8 cellular contexts compared by ENCODE assay signal in genomic region chrX:24646745-24647182, GRCh38. TPM values are rescaled to one million over a fixed set of nuclear protein-coding genes. Genes with fewer than 3 reads are reported as not detected.
DNase-seq lines count a peak whose midpoint lies in the region; ATAC-seq and TF ChIP-seq lines count a peak whose summit lies in the region.

No MANE protein-coding gene starts in this region.

- peaks cover 0 to 74% (median 14%) of the 10 kb centered on the region in 45 donors for H3K27me3 ChIP-seq in dorsolateral prefrontal cortex
- no peaks in the 10 kb centered on the region for H3K27me3 ChIP-seq in muscle layer of duodenum (ENCODE audit: low read depth, low read length)

- DNase-seq in activated effector memory CD4-positive, alpha-beta T cell treated with anti-CD3 and anti-CD28 coated beads, Interleukin-2, amount 50 U/mL, for 16 hours = peak; percentile 58
- DNase-seq in activated effector memory CD4-positive, alpha-beta T cell treated with Interleukin-2 at 50 U/mL for 16 hours = no peak
- DNase-seq in NCI-H2227 treated with DMSO at 0.1 percent for 48 hours (lab: John Stamatoyannopoulos, UW) (peak; percentile 82), dorsolateral prefrontal cortex (peak in 2 of 10 donors; percentile 5 to 37), NCI-H187 treated with DMSO at 0.1 percent for 48 hours (lab: John Stamatoyannopoulos, UW) (no peak), 8988T (no peak)

- no peak for ATAC-seq in GM18861 (IDR thresholded peaks at IDR 0.05; ENCODE audit: unreplicated experiment)

- H3K4me1 ChIP-seq in muscle layer of duodenum (ENCODE audit: control insufficient read depth in 1 of 2, insufficient read depth in 2 of 2, low read length in 2 of 2) = peaks cover 0 to 5% of the 10 kb centered on the region in 2 donors

- H3K27ac ChIP-seq in dorsolateral prefrontal cortex (peak overlapping the region in 49 of 59 donors; percentile 5 to 81 (median 59)), muscle layer of duodenum (ENCODE audit: low read length) (no peak overlapping the region)

- no peaks in the 10 kb centered on the region for H3K36me3 ChIP-seq in muscle layer of duodenum (ENCODE audit: control insufficient read depth in 1 of 2, insufficient read depth in 2 of 2, low read length in 2 of 2)

- no peaks in the 10 kb centered on the region for H3K9me3 ChIP-seq in muscle layer of duodenum (ENCODE audit: control insufficient read depth in 1 of 2, low read length in 2 of 2)

- intact Hi-C loops in dorsolateral prefrontal cortex (cut with DNase I) = no loop called here

- H3K4me3 ChIP-seq in dorsolateral prefrontal cortex (peak overlapping the region; percentile 31 to 70 (median 53)), muscle layer of duodenum (ENCODE audit: low read depth in 1 of 2, low read length in 2 of 2) (peak overlapping the region; percentile 56 to 63)

- no peak for TF ChIP-seq CTCF in dorsolateral prefrontal cortex (IDR thresholded peaks at IDR 0.05 in 54 of 56, conservative IDR thresholded peaks at IDR 0.05 in 2 of 56; ENCODE audit: low read depth in 1 of 56, partially characterized antibody in 56 of 56)

RNA-seq across cellular contexts. Expression of gene PCYT1B, which starts 0.4 kb away (rescaled TPM):
- total RNA-seq in dorsolateral prefrontal cortex = 10 to 100 TPM; 19.0 to 37.2 (median 27.3) TPM

RNA-seq across cellular contexts. Expression of gene POLA1, which starts 47.0 kb away (rescaled TPM):
- total RNA-seq in dorsolateral prefrontal cortex = 10 to 100 TPM in 111 of 120 experiments, 1 to 10 TPM in 9; 9.1 to 19.6 (median 13.6) TPM

Comparison
In these comparisons a context has a peak if more than half of its experiments do, and no peak if none do; other contexts are left out.
1. DNase-seq: peak in activated effector memory CD4-positive, alpha-beta T cell treated with anti-CD3 and anti-CD28 coated beads, Interleukin-2, amount 50 U/mL, for 16 hours (single experiment) and NCI-H2227 treated with DMSO at 0.1 percent for 48 hours (single experiment); none in activated effector memory CD4-positive, alpha-beta T cell treated with Interleukin-2 at 50 U/mL for 16 hours (single experiment), NCI-H187 treated with DMSO at 0.1 percent for 48 hours (single experiment) and 8988T (single experiment).